ENCODE assay signal across 1 cellular context in the genomic region with DNA sequence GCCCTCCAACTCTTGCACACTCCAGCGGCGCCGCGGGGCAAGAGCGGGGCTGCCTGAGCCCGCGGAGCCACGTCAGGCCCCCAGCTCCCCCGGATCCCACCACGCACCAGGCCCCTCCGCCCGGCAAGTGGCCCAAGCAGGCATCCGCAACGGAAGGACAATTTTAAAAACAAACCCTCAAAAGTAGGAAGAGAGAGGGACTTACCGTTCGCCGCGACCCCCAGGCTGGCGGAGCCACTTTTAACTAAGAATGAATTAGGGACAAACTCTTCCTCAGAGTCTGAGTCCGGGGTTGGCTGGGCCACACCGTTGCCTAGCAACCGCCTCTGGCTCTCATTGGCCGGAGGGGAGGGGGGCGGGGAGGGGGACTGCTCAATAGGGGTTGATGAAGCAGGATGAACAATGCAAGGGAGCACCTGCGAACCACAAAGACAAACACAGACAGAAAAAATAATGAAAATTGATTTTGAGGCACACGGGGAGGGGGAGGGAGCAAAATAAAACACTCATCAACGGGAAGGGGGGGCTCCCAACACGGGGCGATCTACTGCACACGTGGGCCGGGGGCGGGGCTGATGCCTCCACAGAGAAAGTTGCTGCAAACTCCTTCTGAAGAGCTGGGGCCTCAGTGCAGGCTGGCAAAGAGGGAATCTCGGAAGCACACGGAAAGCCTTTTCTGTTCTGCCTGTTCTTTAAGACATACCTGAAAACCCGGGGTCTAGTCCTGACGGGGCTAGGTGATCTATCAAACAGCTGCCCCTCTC.
TF ChIP-seq lines count a peak whose summit lies in the region.

No MANE protein-coding gene starts in this region.

TF ChIP-seq in GM23338, 12 proteins besides CTCF, POLR2A, EP300 and RAD21:
- TF ChIP-seq, protein P1, sequence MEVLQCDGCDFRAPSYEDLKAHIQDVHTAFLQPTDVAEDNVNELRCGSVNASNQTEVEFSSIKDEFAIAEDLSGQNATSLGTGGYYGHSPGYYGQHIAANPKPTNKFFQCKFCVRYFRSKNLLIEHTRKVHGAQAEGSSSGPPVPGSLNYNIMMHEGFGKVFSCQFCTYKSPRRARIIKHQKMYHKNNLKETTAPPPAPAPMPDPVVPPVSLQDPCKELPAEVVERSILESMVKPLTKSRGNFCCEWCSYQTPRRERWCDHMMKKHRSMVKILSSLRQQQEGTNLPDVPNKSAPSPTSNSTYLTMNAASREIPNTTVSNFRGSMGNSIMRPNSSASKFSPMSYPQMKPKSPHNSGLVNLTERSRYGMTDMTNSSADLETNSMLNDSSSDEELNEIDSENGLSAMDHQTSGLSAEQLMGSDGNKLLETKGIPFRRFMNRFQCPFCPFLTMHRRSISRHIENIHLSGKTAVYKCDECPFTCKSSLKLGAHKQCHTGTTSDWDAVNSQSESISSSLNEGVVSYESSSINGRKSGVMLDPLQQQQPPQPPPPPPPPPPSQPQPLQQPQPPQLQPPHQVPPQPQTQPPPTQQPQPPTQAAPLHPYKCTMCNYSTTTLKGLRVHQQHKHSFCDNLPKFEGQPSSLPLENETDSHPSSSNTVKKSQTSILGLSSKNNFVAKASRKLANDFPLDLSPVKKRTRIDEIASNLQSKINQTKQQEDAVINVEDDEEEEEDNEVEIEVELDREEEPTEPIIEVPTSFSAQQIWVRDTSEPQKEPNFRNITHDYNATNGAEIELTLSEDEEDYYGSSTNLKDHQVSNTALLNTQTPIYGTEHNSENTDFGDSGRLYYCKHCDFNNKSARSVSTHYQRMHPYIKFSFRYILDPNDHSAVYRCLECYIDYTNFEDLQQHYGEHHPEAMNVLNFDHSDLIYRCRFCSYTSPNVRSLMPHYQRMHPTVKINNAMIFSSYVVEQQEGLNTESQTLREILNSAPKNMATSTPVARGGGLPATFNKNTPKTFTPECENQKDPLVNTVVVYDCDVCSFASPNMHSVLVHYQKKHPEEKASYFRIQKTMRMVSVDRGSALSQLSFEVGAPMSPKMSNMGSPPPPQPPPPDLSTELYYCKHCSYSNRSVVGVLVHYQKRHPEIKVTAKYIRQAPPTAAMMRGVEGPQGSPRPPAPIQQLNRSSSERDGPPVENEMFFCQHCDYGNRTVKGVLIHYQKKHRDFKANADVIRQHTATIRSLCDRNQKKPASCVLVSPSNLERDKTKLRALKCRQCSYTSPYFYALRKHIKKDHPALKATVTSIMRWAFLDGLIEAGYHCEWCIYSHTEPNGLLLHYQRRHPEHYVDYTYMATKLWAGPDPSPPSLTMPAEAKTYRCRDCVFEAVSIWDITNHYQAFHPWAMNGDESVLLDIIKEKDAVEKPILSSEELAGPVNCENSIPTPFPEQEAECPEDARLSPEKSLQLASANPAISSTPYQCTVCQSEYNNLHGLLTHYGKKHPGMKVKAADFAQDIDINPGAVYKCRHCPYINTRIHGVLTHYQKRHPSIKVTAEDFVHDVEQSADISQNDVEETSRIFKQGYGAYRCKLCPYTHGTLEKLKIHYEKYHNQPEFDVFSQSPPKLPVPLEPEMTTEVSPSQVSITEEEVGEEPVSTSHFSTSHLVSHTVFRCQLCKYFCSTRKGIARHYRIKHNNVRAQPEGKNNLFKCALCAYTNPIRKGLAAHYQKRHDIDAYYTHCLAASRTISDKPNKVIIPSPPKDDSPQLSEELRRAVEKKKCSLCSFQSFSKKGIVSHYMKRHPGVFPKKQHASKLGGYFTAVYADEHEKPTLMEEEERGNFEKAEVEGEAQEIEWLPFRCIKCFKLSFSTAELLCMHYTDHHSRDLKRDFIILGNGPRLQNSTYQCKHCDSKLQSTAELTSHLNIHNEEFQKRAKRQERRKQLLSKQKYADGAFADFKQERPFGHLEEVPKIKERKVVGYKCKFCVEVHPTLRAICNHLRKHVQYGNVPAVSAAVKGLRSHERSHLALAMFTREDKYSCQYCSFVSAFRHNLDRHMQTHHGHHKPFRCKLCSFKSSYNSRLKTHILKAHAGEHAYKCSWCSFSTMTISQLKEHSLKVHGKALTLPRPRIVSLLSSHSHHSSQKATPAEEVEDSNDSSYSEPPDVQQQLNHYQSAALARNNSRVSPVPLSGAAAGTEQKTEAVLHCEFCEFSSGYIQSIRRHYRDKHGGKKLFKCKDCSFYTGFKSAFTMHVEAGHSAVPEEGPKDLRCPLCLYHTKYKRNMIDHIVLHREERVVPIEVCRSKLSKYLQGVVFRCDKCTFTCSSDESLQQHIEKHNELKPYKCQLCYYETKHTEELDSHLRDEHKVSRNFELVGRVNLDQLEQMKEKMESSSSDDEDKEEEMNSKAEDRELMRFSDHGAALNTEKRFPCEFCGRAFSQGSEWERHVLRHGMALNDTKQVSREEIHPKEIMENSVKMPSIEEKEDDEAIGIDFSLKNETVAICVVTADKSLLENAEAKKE (CRISPR knock-in tag; IDR thresholded peaks at IDR 0.05) = no peak
- TF ChIP-seq, protein P2, sequence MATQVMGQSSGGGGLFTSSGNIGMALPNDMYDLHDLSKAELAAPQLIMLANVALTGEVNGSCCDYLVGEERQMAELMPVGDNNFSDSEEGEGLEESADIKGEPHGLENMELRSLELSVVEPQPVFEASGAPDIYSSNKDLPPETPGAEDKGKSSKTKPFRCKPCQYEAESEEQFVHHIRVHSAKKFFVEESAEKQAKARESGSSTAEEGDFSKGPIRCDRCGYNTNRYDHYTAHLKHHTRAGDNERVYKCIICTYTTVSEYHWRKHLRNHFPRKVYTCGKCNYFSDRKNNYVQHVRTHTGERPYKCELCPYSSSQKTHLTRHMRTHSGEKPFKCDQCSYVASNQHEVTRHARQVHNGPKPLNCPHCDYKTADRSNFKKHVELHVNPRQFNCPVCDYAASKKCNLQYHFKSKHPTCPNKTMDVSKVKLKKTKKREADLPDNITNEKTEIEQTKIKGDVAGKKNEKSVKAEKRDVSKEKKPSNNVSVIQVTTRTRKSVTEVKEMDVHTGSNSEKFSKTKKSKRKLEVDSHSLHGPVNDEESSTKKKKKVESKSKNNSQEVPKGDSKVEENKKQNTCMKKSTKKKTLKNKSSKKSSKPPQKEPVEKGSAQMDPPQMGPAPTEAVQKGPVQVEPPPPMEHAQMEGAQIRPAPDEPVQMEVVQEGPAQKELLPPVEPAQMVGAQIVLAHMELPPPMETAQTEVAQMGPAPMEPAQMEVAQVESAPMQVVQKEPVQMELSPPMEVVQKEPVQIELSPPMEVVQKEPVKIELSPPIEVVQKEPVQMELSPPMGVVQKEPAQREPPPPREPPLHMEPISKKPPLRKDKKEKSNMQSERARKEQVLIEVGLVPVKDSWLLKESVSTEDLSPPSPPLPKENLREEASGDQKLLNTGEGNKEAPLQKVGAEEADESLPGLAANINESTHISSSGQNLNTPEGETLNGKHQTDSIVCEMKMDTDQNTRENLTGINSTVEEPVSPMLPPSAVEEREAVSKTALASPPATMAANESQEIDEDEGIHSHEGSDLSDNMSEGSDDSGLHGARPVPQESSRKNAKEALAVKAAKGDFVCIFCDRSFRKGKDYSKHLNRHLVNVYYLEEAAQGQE (IDR thresholded peaks at IDR 0.05; ENCODE audit: unreplicated experiment) = no peak
